Comparison of ENCODE assay signal across 7 cellular contexts in genomic region chr12:47942327-47943230, GRCh38. TPM values are rescaled to one million over a fixed set of nuclear protein-coding genes. Genes with fewer than 3 reads are reported as not detected.
DNase-seq lines count a peak whose midpoint lies in the region; ATAC-seq and TF ChIP-seq lines count a peak whose summit lies in the region.

No MANE protein-coding gene starts in this region.

- CTCF ChIA-PET in WTC11 (lab: Charles Lee): interaction anchor here (0.6 to 3.2 kb wide), 53 partner anchors 8 to 799 kb away, joined by 3 to 34 read pairs (median 4); partner anchors contain the start of genes ASB8, COL2A1, TMEM106C and VDR

- no peaks in the 10 kb centered on the region for H3K9me3 ChIP-seq in gastroesophageal sphincter

- TF ChIP-seq CTCF in WTC11 (IDR thresholded peaks at IDR 0.05) (peak; percentile 48), gastroesophageal sphincter (IDR thresholded peaks at IDR 0.05) (peak in 1 of 4 experiments; percentile 40)

- POLR2A ChIA-PET in WTC11 (lab: Charles Lee): no interaction called here

- TF ChIP-seq POLR2A in gastroesophageal sphincter (IDR thresholded peaks at IDR 0.05): no peak

- H3K4me3 ChIP-seq in gastroesophageal sphincter: no peak overlapping the region

- DNase-seq in GM19238 (ENCODE audit: insufficient read length, low spot score) (peak; percentile 38), WTC11 (ENCODE audit: low spot score) (peak; percentile 89), NCI-H345 (lab: John Stamatoyannopoulos, UW) (no peak), NCI-H748 treated with DMSO at 0.1 percent for 48 hours (lab: John Stamatoyannopoulos, UW) (no peak)
- DNase-seq in stimulated activated CD4-positive, alpha-beta T cell treated with anti-CD3 and anti-CD28 coated beads, Interleukin-4, amount 100 ng/mL, for 48 hours (ENCODE audit: low read depth in 2 of 2): peak; percentile 19 to 46

- no peak for TF ChIP-seq EP300 in gastroesophageal sphincter (IDR thresholded peaks at IDR 0.05)

- no peaks in the 10 kb centered on the region for H3K36me3 Mint-ChIP-seq in WTC11

- peak; percentile 93 for ATAC-seq in WTC11
- peak; percentile 40 for ATAC-seq in gastroesophageal sphincter
- ATAC-seq in GM18867 (IDR thresholded peaks at IDR 0.05; ENCODE audit: unreplicated experiment): no peak

- no peaks in the 10 kb centered on the region for H3K36me3 ChIP-seq in gastroesophageal sphincter

- no peaks in the 10 kb centered on the region for H3K9me3 Mint-ChIP-seq in WTC11

- WGBS in gastroesophageal sphincter (ENCODE audit: low coverage in 1 of 2), 2 donors: 9 to 41% methylated on average over 9 to 18 of the region's 52 CpGs

- peaks cover 21% of the 10 kb centered on the region for H3K4me1 Mint-ChIP-seq in WTC11

- peak overlapping the region; percentile 15; the same call in 1 of the 2 replicates for H3K4me3 Mint-ChIP-seq in WTC11

- H3K27me3 Mint-ChIP-seq in WTC11 (ENCODE audit: low read depth): peaks cover 32% of the 10 kb centered on the region

- no peak overlapping the region for H3K27ac Mint-ChIP-seq in WTC11

- no peak overlapping the region for H3K27ac ChIP-seq in gastroesophageal sphincter

- peaks cover 0 to 6% (median 0%) of the 10 kb centered on the region in 3 donors for H3K4me1 ChIP-seq in gastroesophageal sphincter

- H3K27me3 ChIP-seq in gastroesophageal sphincter: peaks cover 36% of the 10 kb centered on the region

TF ChIP-seq in WTC11, 78 proteins besides CTCF, POLR2A, EP300 and RAD21:
- TF ChIP-seq PRRX2 (CRISPR knock-in tag; IDR thresholded peaks at IDR 0.05): no peak
- 0 out of 2 replicates have a peak, but pooled peaks have one; percentile 19 for TF ChIP-seq ZBTB43 (CRISPR knock-in tag; IDR thresholded peaks at IDR 0.05)
TF ChIP-seq in WTC11: peak in this region for 1.

RNA-seq across cellular contexts. Expression of gene TMEM106C, which starts 20.8 kb away (rescaled TPM):
- 48.3 to 50.8 TPM (median 49.1 TPM) in 3 replicates for total RNA-seq in WTC11 (2021)
- total RNA-seq in gastroesophageal sphincter: 100 to 1,000 TPM in 2 of 4 donors, 10 to 100 TPM in 2; 67.3 to 156 (median 95.1) TPM

RNA-seq across cellular contexts. Expression of gene VDR, which starts 37.8 kb away (rescaled TPM):
- total RNA-seq in WTC11 (2021) (0.76 to 1.3 TPM (median 0.76 TPM) in 3 replicates), gastroesophageal sphincter (1 to 10 TPM; 1.2 to 5.5 (median 1.6) TPM)

Comparison
In these comparisons a context has a peak if more than half of its experiments do, and no peak if none do; other contexts are left out.
1. DNase-seq: peak in GM19238 (single experiment), WTC11 (single experiment) and stimulated activated CD4-positive, alpha-beta T cell treated with anti-CD3 and anti-CD28 coated beads, Interleukin-4, amount 100 ng/mL, for 48 hours (2 of 2); none in NCI-H345 (single experiment) and NCI-H748 treated with DMSO at 0.1 percent for 48 hours (single experiment).